In genomic region chr18:21979171-21979560, GRCh38 we compare ENCODE assay signal across 1 cellular context.
TF ChIP-seq lines count a peak whose summit lies in the region.

No MANE protein-coding gene starts in this region.

TF ChIP-seq in HepG2, 621 proteins besides CTCF, POLR2A, EP300 and RAD21 (continued from another document and continues in another):
- TF ChIP-seq TFE3 (CRISPR knock-in tag; IDR thresholded peaks at IDR 0.05) (no peak), EZH2 (conservative IDR thresholded peaks at IDR 0.05; ENCODE audit: low read depth, low read length) (no peak), ZNF615 (CRISPR knock-in tag; IDR thresholded peaks at IDR 0.05; ENCODE audit: borderline replicate concordance) (no peak), NFYB (CRISPR knock-in tag; IDR thresholded peaks at IDR 0.05) (no peak), ZNF124 (CRISPR knock-in tag; IDR thresholded peaks at IDR 0.05) (no peak), POLR2G (IDR thresholded peaks at IDR 0.05; ENCODE audit: low read depth, low read length) (no peak), ELF1 (CRISPR knock-in tag; IDR thresholded peaks at IDR 0.05) (no peak), MED1 (CRISPR knock-in tag; IDR thresholded peaks at IDR 0.05) (0 out of 2 replicates have a peak, but pooled peaks have one; percentile 18), ELF4 (CRISPR knock-in tag; IDR thresholded peaks at IDR 0.05; ENCODE audit: borderline replicate concordance) (no peak), SCMH1 (CRISPR knock-in tag; IDR thresholded peaks at IDR 0.05; ENCODE audit: borderline replicate concordance) (no peak), NR2C2 (CRISPR knock-in tag; IDR thresholded peaks at IDR 0.05; ENCODE audit: borderline replicate concordance) (no peak), THAP9 (CRISPR knock-in tag; IDR thresholded peaks at IDR 0.05; ENCODE audit: borderline replicate concordance) (no peak), RNF2 (conservative IDR thresholded peaks at IDR 0.05; ENCODE audit: low read depth) (no peak), RXRA (CRISPR knock-in tag; IDR thresholded peaks at IDR 0.05) (no peak; the same call in 1 of the 2 replicates), ZFY (CRISPR knock-in tag; IDR thresholded peaks at IDR 0.05) (no peak), TRIM24 (CRISPR knock-in tag; IDR thresholded peaks at IDR 0.05) (no peak), ZNF343 (CRISPR knock-in tag; IDR thresholded peaks at IDR 0.05) (no peak), SMARCE1 (IDR thresholded peaks at IDR 0.05; ENCODE audit: borderline replicate concordance) (no peak), ZKSCAN8 (CRISPR knock-in tag; IDR thresholded peaks at IDR 0.05; ENCODE audit: borderline replicate concordance) (no peak), EED (CRISPR knock-in tag; IDR thresholded peaks at IDR 0.05) (no peak), THRA (CRISPR knock-in tag; IDR thresholded peaks at IDR 0.05; ENCODE audit: borderline replicate concordance) (no peak), ETV5 (CRISPR knock-in tag; IDR thresholded peaks at IDR 0.05; ENCODE audit: borderline replicate concordance) (no peak), HOXD1 (CRISPR knock-in tag; IDR thresholded peaks at IDR 0.05) (peak; percentile 100), ZXDC (CRISPR knock-in tag; IDR thresholded peaks at IDR 0.05) (no peak), ZNF235 (CRISPR knock-in tag; IDR thresholded peaks at IDR 0.05; ENCODE audit: borderline replicate concordance) (no peak), SNAPC2 (CRISPR knock-in tag; IDR thresholded peaks at IDR 0.05) (no peak), NFRKB (IDR thresholded peaks at IDR 0.05) (no peak), ZNF577 (CRISPR knock-in tag; IDR thresholded peaks at IDR 0.05; ENCODE audit: borderline replicate concordance, low read depth) (no peak), MXD1 (CRISPR knock-in tag; IDR thresholded peaks at IDR 0.05) (no peak), ZFAT (CRISPR knock-in tag; conservative IDR thresholded peaks at IDR 0.05) (no peak), ZNF17 (CRISPR knock-in tag; IDR thresholded peaks at IDR 0.05) (no peak), ZBTB44 (CRISPR knock-in tag; IDR thresholded peaks at IDR 0.05) (no peak)
- TF ChIP-seq, protein P1, sequence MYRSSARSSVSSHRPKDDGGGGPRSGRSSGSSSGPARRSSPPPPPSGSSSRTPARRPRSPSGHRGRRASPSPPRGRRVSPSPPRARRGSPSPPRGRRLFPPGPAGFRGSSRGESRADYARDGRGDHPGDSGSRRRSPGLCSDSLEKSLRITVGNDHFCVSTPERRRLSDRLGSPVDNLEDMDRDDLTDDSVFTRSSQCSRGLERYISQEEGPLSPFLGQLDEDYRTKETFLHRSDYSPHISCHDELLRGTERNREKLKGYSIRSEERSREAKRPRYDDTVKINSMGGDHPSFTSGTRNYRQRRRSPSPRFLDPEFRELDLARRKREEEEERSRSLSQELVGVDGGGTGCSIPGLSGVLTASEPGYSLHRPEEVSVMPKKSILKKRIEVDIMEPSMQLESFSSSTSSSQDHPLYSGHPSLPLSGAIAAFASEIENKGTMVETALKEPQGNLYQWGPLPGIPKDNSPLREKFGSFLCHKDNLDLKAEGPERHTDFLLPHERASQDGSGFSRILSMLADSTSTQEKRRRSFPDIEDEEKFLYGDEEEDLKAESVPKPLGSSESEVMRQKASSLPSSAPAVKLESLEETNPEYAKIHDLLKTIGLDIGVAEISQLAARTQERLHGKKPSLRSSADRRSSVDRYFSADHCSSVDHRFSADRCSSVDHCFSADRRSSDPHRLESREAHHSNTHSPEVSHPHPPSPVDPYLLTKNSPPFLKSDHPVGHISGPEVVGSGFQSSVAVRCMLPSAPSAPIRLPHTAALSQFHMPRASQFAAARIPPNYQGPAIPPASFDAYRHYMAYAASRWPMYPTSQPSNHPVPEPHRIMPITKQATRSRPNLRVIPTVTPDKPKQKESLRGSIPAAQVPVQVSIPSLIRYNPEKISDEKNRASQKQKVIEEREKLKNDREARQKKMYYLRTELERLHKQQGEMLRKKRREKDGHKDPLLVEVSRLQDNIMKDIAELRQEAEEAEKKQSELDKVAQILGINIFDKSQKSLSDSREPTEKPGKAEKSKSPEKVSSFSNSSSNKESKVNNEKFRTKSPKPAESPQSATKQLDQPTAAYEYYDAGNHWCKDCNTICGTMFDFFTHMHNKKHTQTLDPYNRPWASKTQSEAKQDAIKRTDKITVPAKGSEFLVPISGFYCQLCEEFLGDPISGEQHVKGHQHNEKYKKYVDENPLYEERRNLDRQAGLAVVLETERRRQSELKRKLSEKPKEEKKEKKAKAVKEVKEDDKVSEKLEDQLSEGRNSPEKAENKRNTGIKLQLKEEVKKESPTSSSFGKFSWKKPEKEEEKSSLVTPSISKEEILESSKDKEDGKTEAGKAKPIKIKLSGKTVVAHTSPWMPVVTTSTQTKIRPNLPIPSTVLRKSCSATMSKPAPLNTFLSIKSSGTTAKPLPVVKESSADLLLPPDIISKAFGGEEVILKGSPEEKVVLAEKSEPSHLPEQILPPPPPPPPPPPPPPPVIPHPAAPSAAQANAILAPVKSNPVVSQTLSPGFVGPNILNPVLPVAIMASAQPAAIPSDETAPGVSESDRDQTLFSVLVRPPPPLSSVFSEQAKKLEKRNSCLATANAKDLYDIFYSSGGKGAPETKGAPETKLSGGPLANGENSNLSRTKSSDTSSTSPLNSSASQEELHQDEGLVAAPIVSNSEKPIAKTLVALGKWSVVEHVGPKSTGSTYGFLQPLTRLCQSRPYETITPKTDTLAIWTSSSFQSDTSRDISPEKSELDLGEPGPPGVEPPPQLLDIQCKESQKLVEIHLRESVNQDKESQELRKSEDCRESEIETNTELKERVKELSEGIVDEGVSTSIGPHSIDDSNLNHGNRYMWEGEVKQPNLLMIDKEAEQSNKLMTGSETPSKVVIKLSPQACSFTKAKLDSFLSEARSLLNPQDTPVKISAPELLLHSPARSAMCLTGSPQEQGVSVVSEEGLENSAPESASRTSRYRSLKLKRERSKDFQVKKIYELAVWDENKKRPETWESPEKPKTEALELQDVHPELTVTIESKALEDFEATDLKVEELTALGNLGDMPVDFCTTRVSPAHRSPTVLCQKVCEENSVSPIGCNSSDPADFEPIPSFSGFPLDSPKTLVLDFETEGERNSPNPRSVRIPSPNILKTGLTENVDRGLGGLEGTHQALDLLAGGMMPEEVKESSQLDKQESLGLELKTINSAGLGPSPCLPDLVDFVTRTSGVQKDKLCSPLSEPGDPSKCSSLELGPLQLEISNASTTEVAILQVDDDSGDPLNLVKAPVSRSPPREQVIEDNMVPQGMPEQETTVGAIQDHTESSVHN (CRISPR knock-in tag; IDR thresholded peaks at IDR 0.05), result no peak
- TF ChIP-seq, protein P2, sequence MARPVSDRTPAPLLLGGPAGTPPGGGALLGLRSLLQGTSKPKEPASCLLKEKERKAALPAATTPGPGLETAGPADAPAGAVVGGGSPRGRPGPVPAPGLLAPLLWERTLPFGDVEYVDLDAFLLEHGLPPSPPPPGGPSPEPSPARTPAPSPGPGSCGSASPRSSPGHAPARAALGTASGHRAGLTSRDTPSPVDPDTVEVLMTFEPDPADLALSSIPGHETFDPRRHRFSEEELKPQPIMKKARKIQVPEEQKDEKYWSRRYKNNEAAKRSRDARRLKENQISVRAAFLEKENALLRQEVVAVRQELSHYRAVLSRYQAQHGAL (CRISPR knock-in tag; IDR thresholded peaks at IDR 0.05; ENCODE audit: not compliant biosample characterization), result no peak
- TF ChIP-seq, protein P3, sequence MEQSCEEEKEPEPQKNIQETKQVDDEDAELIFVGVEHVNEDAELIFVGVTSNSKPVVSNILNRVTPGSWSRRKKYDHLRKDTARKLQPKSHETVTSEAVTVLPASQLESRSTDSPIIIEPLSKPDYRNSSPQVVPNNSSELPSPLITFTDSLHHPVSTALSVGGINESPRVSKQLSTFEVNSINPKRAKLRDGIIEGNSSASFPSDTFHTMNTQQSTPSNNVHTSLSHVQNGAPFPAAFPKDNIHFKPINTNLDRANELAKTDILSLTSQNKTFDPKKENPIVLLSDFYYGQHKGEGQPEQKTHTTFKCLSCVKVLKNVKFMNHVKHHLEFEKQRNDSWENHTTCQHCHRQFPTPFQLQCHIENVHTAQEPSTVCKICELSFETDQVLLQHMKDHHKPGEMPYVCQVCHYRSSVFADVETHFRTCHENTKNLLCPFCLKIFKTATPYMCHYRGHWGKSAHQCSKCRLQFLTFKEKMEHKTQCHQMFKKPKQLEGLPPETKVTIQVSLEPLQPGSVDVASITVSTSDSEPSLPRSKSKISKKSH (CRISPR knock-in tag; IDR thresholded peaks at IDR 0.05; ENCODE audit: borderline replicate concordance), result no peak
- TF ChIP-seq, protein P4, sequence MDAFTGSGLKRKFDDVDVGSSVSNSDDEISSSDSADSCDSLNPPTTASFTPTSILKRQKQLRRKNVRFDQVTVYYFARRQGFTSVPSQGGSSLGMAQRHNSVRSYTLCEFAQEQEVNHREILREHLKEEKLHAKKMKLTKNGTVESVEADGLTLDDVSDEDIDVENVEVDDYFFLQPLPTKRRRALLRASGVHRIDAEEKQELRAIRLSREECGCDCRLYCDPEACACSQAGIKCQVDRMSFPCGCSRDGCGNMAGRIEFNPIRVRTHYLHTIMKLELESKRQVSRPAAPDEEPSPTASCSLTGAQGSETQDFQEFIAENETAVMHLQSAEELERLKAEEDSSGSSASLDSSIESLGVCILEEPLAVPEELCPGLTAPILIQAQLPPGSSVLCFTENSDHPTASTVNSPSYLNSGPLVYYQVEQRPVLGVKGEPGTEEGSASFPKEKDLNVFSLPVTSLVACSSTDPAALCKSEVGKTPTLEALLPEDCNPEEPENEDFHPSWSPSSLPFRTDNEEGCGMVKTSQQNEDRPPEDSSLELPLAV (CRISPR knock-in tag; conservative IDR thresholded peaks at IDR 0.05; ENCODE audit: low read depth), result no peak
